ENCODE assay signal across 1 cellular context in genomic region chr3:129490273-129490675, GRCh38.
TF ChIP-seq lines count a peak whose summit lies in the region.

No MANE protein-coding gene starts in this region.

TF ChIP-seq in HepG2, 621 proteins besides CTCF, POLR2A, EP300 and RAD21 (continued from another document and continues in another):
- no peak for TF ChIP-seq BRF2 (CRISPR knock-in tag; IDR thresholded peaks at IDR 0.05)
- no peak for TF ChIP-seq SMAD1 (CRISPR knock-in tag; IDR thresholded peaks at IDR 0.05; ENCODE audit: borderline replicate concordance, low read depth)
- no peak for TF ChIP-seq ZNF782 (CRISPR knock-in tag; IDR thresholded peaks at IDR 0.05; ENCODE audit: borderline replicate concordance)
- no peak for TF ChIP-seq RBM39 (IDR thresholded peaks at IDR 0.05; ENCODE audit: low read depth, low read length, poor library complexity, severe bottlenecking)
- TF ChIP-seq ZNF883 (CRISPR knock-in tag; IDR thresholded peaks at IDR 0.05; ENCODE audit: not compliant biosample characterization) = no peak
- TF ChIP-seq MLX (CRISPR knock-in tag; IDR thresholded peaks at IDR 0.05) = 0 out of 2 replicates have a peak, but pooled peaks have one; percentile 30
- no peak for TF ChIP-seq ZNF232 (CRISPR knock-in tag; IDR thresholded peaks at IDR 0.05; ENCODE audit: borderline replicate concordance)
- TF ChIP-seq ZNF788 (CRISPR knock-in tag; IDR thresholded peaks at IDR 0.05; ENCODE audit: borderline replicate concordance) = 0 out of 2 replicates have a peak, but pooled peaks have one; percentile 44
- no peak for TF ChIP-seq ZNF414 (CRISPR knock-in tag; IDR thresholded peaks at IDR 0.05)
- TF ChIP-seq HOXA3 (CRISPR knock-in tag; IDR thresholded peaks at IDR 0.05) = 0 out of 2 replicates have a peak, but pooled peaks have one; percentile 39
- TF ChIP-seq ATF3 (CRISPR knock-in tag; IDR thresholded peaks at IDR 0.05) = no peak
- TF ChIP-seq TFDP2 (CRISPR knock-in tag; IDR thresholded peaks at IDR 0.05) = no peak
- TF ChIP-seq FOXJ3 (CRISPR knock-in tag; IDR thresholded peaks at IDR 0.05; ENCODE audit: borderline replicate concordance) = no peak
- TF ChIP-seq REPIN1 (CRISPR knock-in tag; IDR thresholded peaks at IDR 0.05; ENCODE audit: borderline replicate concordance, low read depth) = no peak
- TF ChIP-seq ZNF772 (CRISPR knock-in tag; IDR thresholded peaks at IDR 0.05) = 0 out of 2 replicates have a peak, but pooled peaks have one; percentile 29
- 0 out of 2 replicates have a peak, but pooled peaks have one; percentile 33 for TF ChIP-seq ZMYM4 (CRISPR knock-in tag; IDR thresholded peaks at IDR 0.05)
- no peak for TF ChIP-seq HMGXB3 (CRISPR knock-in tag; IDR thresholded peaks at IDR 0.05; ENCODE audit: borderline replicate concordance)
- no peak for TF ChIP-seq ZXDC (CRISPR knock-in tag; IDR thresholded peaks at IDR 0.05)
- TF ChIP-seq ZNF547 (CRISPR knock-in tag; IDR thresholded peaks at IDR 0.05) = no peak
- no peak for TF ChIP-seq ZNF350 (CRISPR knock-in tag; IDR thresholded peaks at IDR 0.05; ENCODE audit: borderline replicate concordance, low read depth)
- TF ChIP-seq ZSCAN9 (CRISPR knock-in tag; IDR thresholded peaks at IDR 0.05; ENCODE audit: borderline replicate concordance) = 0 out of 2 replicates have a peak, but pooled peaks have one; percentile 41
- TF ChIP-seq CENPX (CRISPR knock-in tag; IDR thresholded peaks at IDR 0.05) = no peak
- TF ChIP-seq ZNF281 (CRISPR knock-in tag; IDR thresholded peaks at IDR 0.05; ENCODE audit: borderline replicate concordance) = no peak
- no peak for TF ChIP-seq RFX5 (IDR thresholded peaks at IDR 0.05; ENCODE audit: low read depth, low read length)
- TF ChIP-seq SNAI1 (CRISPR knock-in tag; IDR thresholded peaks at IDR 0.05; ENCODE audit: borderline replicate concordance) = no peak
- no peak for TF ChIP-seq ZFP37 (CRISPR knock-in tag; IDR thresholded peaks at IDR 0.05; ENCODE audit: borderline replicate concordance)
- TF ChIP-seq TRAFD1 (CRISPR knock-in tag; IDR thresholded peaks at IDR 0.05; ENCODE audit: borderline replicate concordance) = no peak
- no peak for TF ChIP-seq FIP1L1 (IDR thresholded peaks at IDR 0.05; ENCODE audit: borderline replicate concordance, insufficient read depth, low read depth, low read length)
- TF ChIP-seq ZNF780A (CRISPR knock-in tag; IDR thresholded peaks at IDR 0.05) = no peak
- TF ChIP-seq E2F1 (CRISPR knock-in tag; IDR thresholded peaks at IDR 0.05) = no peak
- TF ChIP-seq ZBTB43 (CRISPR knock-in tag; conservative IDR thresholded peaks at IDR 0.05) = no peak
- TF ChIP-seq FOXC1 (CRISPR knock-in tag; IDR thresholded peaks at IDR 0.05; ENCODE audit: borderline replicate concordance) = no peak; the same call in 1 of the 2 replicates
- no peak for TF ChIP-seq ZNF776 (CRISPR knock-in tag; IDR thresholded peaks at IDR 0.05)
- TF ChIP-seq ZBTB7B (CRISPR knock-in tag; IDR thresholded peaks at IDR 0.05) = no peak
- TF ChIP-seq ZNF850 (CRISPR knock-in tag; conservative IDR thresholded peaks at IDR 0.05) = no peak
- no peak for TF ChIP-seq ZNF790 (CRISPR knock-in tag; IDR thresholded peaks at IDR 0.05; ENCODE audit: borderline replicate concordance)
- TF ChIP-seq RCOR2 (CRISPR knock-in tag; IDR thresholded peaks at IDR 0.05) = no peak
- no peak for TF ChIP-seq ZMYM2 (CRISPR knock-in tag; IDR thresholded peaks at IDR 0.05)
- TF ChIP-seq AKAP8 (CRISPR knock-in tag; IDR thresholded peaks at IDR 0.05) = no peak
- TF ChIP-seq ZNF296 (CRISPR knock-in tag; conservative IDR thresholded peaks at IDR 0.05) = no peak
- TF ChIP-seq GPBP1L1 (CRISPR knock-in tag; IDR thresholded peaks at IDR 0.05) = no peak
- TF ChIP-seq NR1H2 (CRISPR knock-in tag; IDR thresholded peaks at IDR 0.05; ENCODE audit: borderline replicate concordance, low read depth) = no peak
